Comparison of ENCODE assay signal across 8 cellular contexts in the genomic region with DNA sequence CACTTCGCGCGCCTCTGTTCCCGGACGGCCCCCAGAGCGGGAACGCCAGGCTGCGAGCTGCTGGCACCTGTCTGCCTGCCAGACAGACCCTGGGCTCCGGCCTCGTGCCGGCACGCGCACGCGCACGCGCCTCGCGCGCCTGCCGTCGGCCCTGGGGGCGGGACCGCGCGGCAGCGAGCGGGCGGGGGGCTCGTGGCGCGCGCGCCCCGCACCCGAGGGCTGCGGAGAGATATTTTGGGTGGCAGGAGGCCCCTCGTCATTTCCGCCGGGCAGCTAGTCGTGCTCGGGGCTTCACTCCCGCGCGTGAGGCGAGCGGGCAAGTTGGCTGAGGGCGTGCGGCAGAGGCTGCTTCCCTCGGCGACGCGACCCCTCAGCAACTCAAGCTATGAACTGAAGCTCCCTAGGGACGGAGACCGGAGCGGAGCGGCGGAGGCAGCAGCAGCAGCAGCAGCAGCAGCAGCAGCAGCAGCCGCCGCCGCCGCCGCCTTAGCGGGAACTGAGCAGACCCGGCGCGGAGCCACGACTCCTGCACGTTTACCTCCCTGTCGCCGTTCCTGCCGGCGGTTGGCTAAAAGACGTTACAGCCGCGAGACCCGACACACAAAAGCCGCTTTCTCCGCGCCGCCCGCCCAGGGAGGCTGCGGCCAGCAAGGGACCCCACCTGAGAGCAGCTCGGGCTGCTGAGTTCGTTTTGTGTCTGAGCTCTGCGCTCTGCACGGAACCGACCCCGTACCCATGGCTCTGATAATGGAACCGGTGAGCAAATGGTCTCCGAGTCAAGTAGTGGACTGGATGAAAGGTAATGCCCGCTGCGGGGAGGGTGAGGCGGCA. TPM values are rescaled to one million over a fixed set of nuclear protein-coding genes. Genes with fewer than 3 reads are reported as not detected.
DNase-seq lines count a peak whose midpoint lies in the region; ATAC-seq and TF ChIP-seq lines count a peak whose summit lies in the region.

Gene CNKSR2 (plus strand): TSS at position 256 of the 831 bp plus-strand sequence. CDS start 480 bp downstream, at position 736.

- H3K36me3 ChIP-seq in H7 (replicated peaks; ENCODE audit: control insufficient read depth, insufficient read depth, low read length): no peaks in the 10 kb centered on the region
- H3K36me3 ChIP-seq in body of pancreas (replicated peaks in 1 of 2; ENCODE audit: insufficient read depth in 1 of 2, low read depth in 2 of 2): no peaks in the 10 kb centered on the region

- 1% methylated on average over 53 of the region's 94 CpGs; no CpG with 5 or more reads in 1 of the 2 donors for WGBS in body of pancreas, 2 donors

- intact Hi-C loops in body of pancreas (cut with DNase I): no loop called here

- H3K4me1 ChIP-seq in body of pancreas: peaks cover under 1% of the 10 kb centered on the region

- H3K9me3 ChIP-seq in body of pancreas: no peaks in the 10 kb centered on the region

- H3K4me3 ChIP-seq in H7 (ENCODE audit: insufficient read depth, low read depth, low read length) (peak within 1 kb of the TSS; percentile 66), body of pancreas (peak within 1 kb of the TSS; percentile 37 to 40)

- peak within 1 kb of the TSS; percentile 6 to 74 (median 70) for H3K27ac ChIP-seq in body of pancreas

- in situ Hi-C loops in G401 (cut with HindIII; ENCODE audit: low sequenced_read_pairs): no loop called here

- no peak for TF ChIP-seq CTCF in body of pancreas (IDR thresholded peaks at IDR 0.05)

- peak; percentile 91 for ATAC-seq in body of pancreas

- H3K27me3 ChIP-seq in H7 (ENCODE audit: control insufficient read depth, insufficient read depth, low read length) (peaks cover 35% of the 10 kb centered on the region), body of pancreas (no peaks in the 10 kb centered on the region)

- DNase-seq in G401 (ENCODE audit: low spot score) (peak; percentile 67), H7 (peak; percentile 91), NCI-H1105 (lab: John Stamatoyannopoulos, UW) (peak; percentile 75), T-helper 22 cell (ENCODE audit: low read depth) (peak; percentile 20), body of pancreas (peak; percentile 72 to 83 (median 74)), kidney tubule cell (ENCODE audit: low spot score) (peak; percentile 32), HPDE6-E6E7 (ENCODE audit: extremely low spot score) (no peak)
- DNase-seq in stimulated activated CD4-positive, alpha-beta T cell treated with anti-CD3 and anti-CD28 coated beads, Interleukin-2, amount 100 ng/mL, for 24 hours: peak; percentile 68 to 74

- peak in 2 of 3 donors; percentile 59 to 61 for TF ChIP-seq POLR2A in body of pancreas (IDR thresholded peaks at IDR 0.05)

RNA-seq across cellular contexts. Expression of gene CNKSR2, which starts in this region (rescaled TPM):
- total RNA-seq in G401 (2014; rRNA removed; shearing (Covaris generic)): not detected in 2 replicates
- 5.9 and 6.3 TPM in 2 replicates for total RNA-seq in H7 (2014; rRNA removed; shearing (Covaris generic))
- total RNA-seq in body of pancreas: 10 to 100 TPM in 1 of 2 donors, 1 to 10 TPM in 1; 9.9 to 60.0 TPM

Comparison
In these comparisons a context has a peak if more than half of its experiments do, and no peak if none do; other contexts are left out.
1. Peak in DNase-seq in G401; RNA of the gene not detected or under 1 TPM.